ENCODE assay signal across 25 cellular contexts in genomic region chr7:55483061-55483460, GRCh38.
DNase-seq lines count a peak whose midpoint lies in the region; ATAC-seq lines count a peak whose summit lies in the region.
"Had no signal": no experiment of that assay in that cellular context is flagged by ENCODE, and none has a peak within 500 bp of the region (broad histone marks: within the 10 kb centered on the region; RNA-seq: fewer than 3 reads in every experiment).

No MANE protein-coding gene starts in this region.

- intact Hi-C loops in activated CD4-positive, alpha-beta T cell treated with anti-CD3 and anti-CD28 coated beads for 36 hours (cut with DNase I, micrococcal nuclease): no loop called here
- intact Hi-C loops in CD4-positive, alpha-beta memory T cell (cut with micrococcal nuclease): no loop called here

- H3K23ac ChIP-seq in mesendoderm (ENCODE audit: low read length): no peak overlapping the region

- H3K4me3 ChIP-seq in CD4-positive, alpha-beta memory T cell (ENCODE audit: low read length in 2 of 2): no peak overlapping the region
- H3K4me3 ChIP-seq in mesendoderm (ENCODE audit: low read length): no peak overlapping the region
- H3K4me3 ChIP-seq: esophagus squamous epithelium, prostate gland, skin epidermis, uterus had no signal

- WGBS in mesendoderm (ENCODE audit: extremely low coverage, insufficient coverage, low lambda C conversion rate): no CpG with 5 or more reads among the region's 6 CpGs

- no peak overlapping the region for H3K9ac ChIP-seq in mesendoderm (ENCODE audit: low read length)

- no peak overlapping the region for H3K4me2 ChIP-seq in mesendoderm (ENCODE audit: low read length)

- H3K4me1 ChIP-seq in CD4-positive, alpha-beta memory T cell (ENCODE audit: insufficient read depth, low read length): peaks cover 67% of the 10 kb centered on the region
- H3K4me1 ChIP-seq in mesendoderm (ENCODE audit: control insufficient read depth, low read depth, low read length): no peaks in the 10 kb centered on the region
- H3K4me1 ChIP-seq: esophagus squamous epithelium, prostate gland had no signal

- H3K9me3 ChIP-seq in CD4-positive, alpha-beta memory T cell (ENCODE audit: control insufficient read depth in 1 of 2, low read length in 2 of 2): no peaks in the 10 kb centered on the region
- H3K9me3 ChIP-seq: esophagus squamous epithelium, prostate gland, uterus had no signal

- POLR2A ChIA-PET in activated CD4-positive, alpha-beta T cell treated with anti-CD3 and anti-CD28 coated beads for 36 hours (lab: Charles Lee): no interaction called here
- POLR2A ChIA-PET in CD4-positive, alpha-beta memory T cell (lab: Charles Lee; ENCODE audit: partially characterized antibody): interaction anchor here (1.4 kb wide), 1 partner anchor 16 kb away, joined by 4 read pairs; no protein-coding TSS in a partner anchor

- no peak overlapping the region for H2BK120ac ChIP-seq in mesendoderm (ENCODE audit: low read depth, low read length)

- no peak overlapping the region for H2BK5ac ChIP-seq in mesendoderm (ENCODE audit: low read length)

- H3K27ac Mint-ChIP-seq in activated CD4-positive, alpha-beta T cell treated with anti-CD3 and anti-CD28 coated beads for 36 hours: peak overlapping the region; percentile 63
- peak overlapping the region in 5 of 7 donors; percentile 26 to 89 (median 63) for H3K27ac Mint-ChIP-seq in CD4-positive, alpha-beta memory T cell
- H3K27ac Mint-ChIP-seq: mesothelial cell of epicardium had no signal

- no peaks in the 10 kb centered on the region for H3K79me1 ChIP-seq in mesendoderm (ENCODE audit: low read length)

- peaks cover 16% of the 10 kb centered on the region for H3K36me3 ChIP-seq in CD4-positive, alpha-beta memory T cell (ENCODE audit: insufficient read depth, low read length)
- no peaks in the 10 kb centered on the region for H3K36me3 ChIP-seq in mesendoderm (ENCODE audit: control insufficient read depth, insufficient read depth, low read length)
- H3K36me3 ChIP-seq: prostate gland, uterus had no signal

- no peak overlapping the region for H2AK5ac ChIP-seq in mesendoderm (ENCODE audit: low read length)

- no peak overlapping the region for H3K27ac ChIP-seq in CD4-positive, alpha-beta memory T cell (ENCODE audit: low read depth, low read length)
- no peak overlapping the region for H3K27ac ChIP-seq in mesendoderm (ENCODE audit: low read depth, low read length)
- H3K27ac ChIP-seq: esophagus squamous epithelium, HL-60, prostate gland, skin epidermis had no signal

- H3K18ac ChIP-seq in mesendoderm (ENCODE audit: low read length): no peak overlapping the region

- H3K27me3 Mint-ChIP-seq in activated CD4-positive, alpha-beta T cell treated with anti-CD3 and anti-CD28 coated beads for 36 hours: no peaks in the 10 kb centered on the region
- H3K27me3 Mint-ChIP-seq in CD4-positive, alpha-beta memory T cell: no peaks in the 10 kb centered on the region
- H3K27me3 Mint-ChIP-seq: central memory CD8-positive, alpha-beta T cell had no signal

- H3K79me2 ChIP-seq in mesendoderm (ENCODE audit: control insufficient read depth, insufficient read depth, low read length): no peaks in the 10 kb centered on the region

- DNase-seq in activated CD4-positive, alpha-beta T cell treated with anti-CD3 and anti-CD28 coated beads for 36 hours: no peak
- DNase-seq in activated CD4-positive, alpha-beta T cell treated with anti-CD3 and anti-CD28 coated beads for 4 hours: no peak
- no peak for DNase-seq in CD4-positive, alpha-beta memory T cell
- peak; percentile 78 for DNase-seq in NCI-H146 (lab: John Stamatoyannopoulos, UW)
- DNase-seq in left lobe of liver (ENCODE audit: low spot score): peak; percentile 11
- DNase-seq in mesendoderm: no peak
- no peak for DNase-seq in NCI-H1694 (lab: John Stamatoyannopoulos, UW)
- DNase-seq: ACHN; activated effector memory CD4-positive, alpha-beta T cell treated with Interleukin-2 at 50 U/mL for 16 hours; anterior cingulate cortex; C1 segment of cervical spinal cord; DMS153; esophagus squamous epithelium; NCI-H2029; NCI-H510A; stimulated activated CD4-positive, alpha-beta T cell treated with anti-CD3 and anti-CD28 coated beads, Interleukin-4, amount 100 ng/mL, for 1 hour; substantia nigra; uterus had no signal

- ATAC-seq in activated CD4-positive, alpha-beta T cell treated with anti-CD3 and anti-CD28 coated beads for 36 hours: peak; percentile 24
- ATAC-seq in left lobe of liver (no peak), GM18517 (IDR thresholded peaks at IDR 0.05; ENCODE audit: unreplicated experiment) (no peak)
- ATAC-seq: left colon had no signal

- CTCF ChIA-PET in activated CD4-positive, alpha-beta T cell treated with anti-CD3 and anti-CD28 coated beads for 36 hours (lab: Charles Lee): no interaction called here
- CTCF ChIA-PET in CD4-positive, alpha-beta memory T cell (lab: Charles Lee; ENCODE audit: partially characterized antibody): no interaction called here

- H3K4me1 Mint-ChIP-seq in activated CD4-positive, alpha-beta T cell treated with anti-CD3 and anti-CD28 coated beads for 36 hours: peaks cover 73% of the 10 kb centered on the region
- peaks cover 46 to 96% (median 68%) of the 10 kb centered on the region in 4 donors for H3K4me1 Mint-ChIP-seq in CD4-positive, alpha-beta memory T cell

- H3K56ac ChIP-seq in mesendoderm (ENCODE audit: low read length): no peak overlapping the region

- no peak overlapping the region for H3K4ac ChIP-seq in mesendoderm (ENCODE audit: low read depth, low read length)

- no peak overlapping the region for H4K8ac ChIP-seq in mesendoderm (ENCODE audit: low read depth, low read length)

- no peaks in the 10 kb centered on the region for H3K27me3 ChIP-seq in CD4-positive, alpha-beta memory T cell (ENCODE audit: insufficient read depth, low read length)
- no peaks in the 10 kb centered on the region for H3K27me3 ChIP-seq in mesendoderm (ENCODE audit: insufficient read depth, low read length, poor library complexity)
- H3K27me3 ChIP-seq: esophagus squamous epithelium, uterus had no signal

- no peaks in the 10 kb centered on the region for H3K9me3 Mint-ChIP-seq in activated CD4-positive, alpha-beta T cell treated with anti-CD3 and anti-CD28 coated beads for 36 hours (ENCODE audit: low read depth)
- no peaks in the 10 kb centered on the region for H3K9me3 Mint-ChIP-seq in CD4-positive, alpha-beta memory T cell
- H3K9me3 Mint-ChIP-seq: central memory CD8-positive, alpha-beta T cell; mesothelial cell of epicardium had no signal

- H3K4me3 Mint-ChIP-seq in activated CD4-positive, alpha-beta T cell treated with anti-CD3 and anti-CD28 coated beads for 36 hours: no peak overlapping the region
- H3K4me3 Mint-ChIP-seq in CD4-positive, alpha-beta memory T cell: no peak overlapping the region
- H3K4me3 Mint-ChIP-seq: central memory CD8-positive, alpha-beta T cell; mesothelial cell of epicardium had no signal

- H3K36me3 Mint-ChIP-seq in activated CD4-positive, alpha-beta T cell treated with anti-CD3 and anti-CD28 coated beads for 36 hours (ENCODE audit: low read depth): peaks cover 37% of the 10 kb centered on the region
- H3K36me3 Mint-ChIP-seq in CD4-positive, alpha-beta memory T cell: peaks cover 60 to 62% of the 10 kb centered on the region in 2 donors

- H4K5ac ChIP-seq in mesendoderm (ENCODE audit: low read length): no peak overlapping the region

- no peak overlapping the region for H2BK15ac ChIP-seq in mesendoderm (replicated peaks; ENCODE audit: low read depth)

Comparison
In these comparisons a context has a peak if more than half of its experiments do, and no peak if none do; other contexts are left out.
1. DNase-seq: peak in NCI-H146 (single experiment) and left lobe of liver (single experiment); none in activated CD4-positive, alpha-beta T cell treated with anti-CD3 and anti-CD28 coated beads for 36 hours (single experiment), activated CD4-positive, alpha-beta T cell treated with anti-CD3 and anti-CD28 coated beads for 4 hours (0 of 2), CD4-positive, alpha-beta memory T cell (0 of 5), mesendoderm (single experiment) and NCI-H1694 (single experiment).